25 cellular contexts compared by ENCODE assay signal in the genomic region with DNA sequence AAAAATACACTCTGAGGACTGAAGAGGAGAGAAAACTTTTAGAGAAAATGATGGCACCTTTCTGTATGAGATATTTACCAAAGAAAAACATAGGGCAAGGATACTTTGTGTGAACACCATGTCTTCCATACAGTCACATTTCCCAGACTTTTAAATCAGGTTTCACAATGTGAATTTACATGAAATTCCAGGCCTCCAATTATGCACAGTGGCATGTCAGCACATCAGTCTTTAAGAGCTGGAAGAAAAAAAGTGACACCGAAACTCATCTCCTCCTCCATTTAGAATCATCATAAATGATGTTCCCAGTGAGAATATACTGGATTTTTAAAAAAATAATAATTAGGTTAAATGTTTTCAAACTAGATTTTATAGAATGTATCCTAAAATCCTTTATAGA.
"Had no signal": no experiment of that assay in that cellular context is flagged by ENCODE, and none has a peak within 500 bp of the region (broad histone marks: within the 10 kb centered on the region; RNA-seq: fewer than 3 reads in every experiment).

No MANE protein-coding gene starts in this region.

- ATAC-seq: esophagus mucosa; gastroesophageal sphincter; naive thymus-derived CD8-positive, alpha-beta T cell; sciatic nerve; stimulated activated memory B cell treated with anti-CD40 and anti-IgM and Interleukin-4, amounts not matched to agents 10 μg/mL and 1 μg/mL and 100 μg/mL, for 72 hours; stimulated activated naive CD8-positive, alpha-beta T cell treated with anti-CD3 and anti-CD28 coated beads, Interleukin-15, Interleukin-2, amounts not matched to agents 100 U/mL and 50 U/mL, for 24 hours had no signal

- H3K4me1 Mint-ChIP-seq: naive thymus-derived CD8-positive, alpha-beta T cell; neural crest cell; stimulated activated memory B cell treated with anti-CD40 and anti-IgM and Interleukin-4, amounts not matched to agents 10 μg/mL and 1 μg/mL and 100 μg/mL, for 72 hours had no signal

- H3K4me3 ChIP-seq: colonic mucosa, gastroesophageal sphincter, heart left ventricle, hepatocyte, left lung, prostate gland, right atrium auricular region, thoracic aorta, tibial nerve, upper lobe of left lung had no signal

- H3K36me3 ChIP-seq: colonic mucosa, gastroesophageal sphincter, heart left ventricle, left lung, prostate gland, right atrium auricular region, thoracic aorta, tibial nerve, upper lobe of left lung had no signal

- H3K36me3 Mint-ChIP-seq: stimulated activated memory B cell treated with anti-CD40 and anti-IgM and Interleukin-4, amounts not matched to agents 10 μg/mL and 1 μg/mL and 100 μg/mL, for 72 hours had no signal

- H3K9ac ChIP-seq: parathyroid adenoma had no signal

- DNase-seq: colonic mucosa; effector CD8-positive, alpha-beta T cell; endodermal cell; foreskin fibroblast; heart left ventricle; left cardiac atrium; left lung; mesendoderm; naive thymus-derived CD8-positive, alpha-beta T cell; stimulated activated CD4-positive, alpha-beta T cell treated with anti-CD3 and anti-CD28 coated beads, Interleukin-4, amount 100 ng/mL, for 4 hours; stimulated activated naive CD8-positive, alpha-beta T cell treated with anti-CD3 and anti-CD28 coated beads, Interleukin-15, Interleukin-2, amounts not matched to agents 100 U/mL and 50 U/mL, for 24 hours; upper lobe of left lung had no signal

- H2AFZ ChIP-seq: hepatocyte, parathyroid adenoma had no signal

- H3K27ac ChIP-seq: colonic mucosa, epithelial cell of prostate, gastroesophageal sphincter, hepatocyte, left lung, parathyroid adenoma, prostate gland, right atrium auricular region, tibial nerve, upper lobe of left lung had no signal

- H3K4me2 ChIP-seq: hepatocyte had no signal

- H3K27me3 Mint-ChIP-seq: dendritic cell treated with granulocyte-macrophage colony-stimulating factor and Interleukin-4, amounts not matched to agents 40 ng/mL and 50 ng/mL, for 4 days had no signal

- H3K4me1 ChIP-seq: colonic mucosa, gastroesophageal sphincter, heart left ventricle, left lung, parathyroid adenoma, prostate gland, right atrium auricular region, tibial nerve, upper lobe of left lung had no signal

- H3K9me3 Mint-ChIP-seq: dendritic cell treated with granulocyte-macrophage colony-stimulating factor and Interleukin-4, amounts not matched to agents 40 ng/mL and 50 ng/mL, for 4 days; endodermal cell; neural crest cell; stimulated activated memory B cell treated with anti-CD40 and anti-IgM and Interleukin-4, amounts not matched to agents 10 μg/mL and 1 μg/mL and 100 μg/mL, for 72 hours had no signal

- H3K9me3 ChIP-seq: colonic mucosa, gastroesophageal sphincter, heart left ventricle, left lung, prostate gland, right atrium auricular region, thoracic aorta, tibial nerve, upper lobe of left lung had no signal

- H3K4me3 Mint-ChIP-seq: dendritic cell treated with granulocyte-macrophage colony-stimulating factor and Interleukin-4, amounts not matched to agents 40 ng/mL and 50 ng/mL, for 4 days; endodermal cell; naive thymus-derived CD8-positive, alpha-beta T cell; neural crest cell; stimulated activated memory B cell treated with anti-CD40 and anti-IgM and Interleukin-4, amounts not matched to agents 10 μg/mL and 1 μg/mL and 100 μg/mL, for 72 hours had no signal

- H3K27me3 ChIP-seq: colonic mucosa, gastroesophageal sphincter, heart left ventricle, hepatocyte, left lung, right atrium auricular region, tibial nerve, upper lobe of left lung had no signal

- H3K27ac Mint-ChIP-seq: dendritic cell treated with granulocyte-macrophage colony-stimulating factor and Interleukin-4, amounts not matched to agents 40 ng/mL and 50 ng/mL, for 4 days; endodermal cell; naive thymus-derived CD8-positive, alpha-beta T cell; stimulated activated memory B cell treated with anti-CD40 and anti-IgM and Interleukin-4, amounts not matched to agents 10 μg/mL and 1 μg/mL and 100 μg/mL, for 72 hours had no signal
